Comparison of ENCODE assay signal across 8 cellular contexts in genomic region chr17:28227278-28228108, GRCh38.
DNase-seq lines count a peak whose midpoint lies in the region; ATAC-seq and TF ChIP-seq lines count a peak whose summit lies in the region.

No MANE protein-coding gene starts in this region.

- no peak for TF ChIP-seq CTCF in MCF 10A (IDR thresholded peaks at IDR 0.05; ENCODE audit: unreplicated experiment)

- CTCF ChIA-PET in MCF 10A (lab: Yijun Ruan, JAX) = interaction anchor here (0.5 to 0.7 kb wide), 2 partner anchors 98 to 276 kb away, joined by 3 read pairs; no protein-coding TSS in a partner anchor

- in situ Hi-C loops in KBM-7 (cut with MboI; ENCODE audit: low pct_unique_long_range_greater_than_20kb, low sequenced_read_pairs) = loop anchor here (25.0 kb wide), 1 partner anchor 440 kb away; no protein-coding TSS in a partner anchor

- POLR2A ChIA-PET in MCF 10A (lab: Yijun Ruan, JAX) = interaction anchor here (0.5 to 1.6 kb wide), 4 partner anchors 11 to 120 kb away, joined by 3 to 5 read pairs (median 4); no protein-coding TSS in a partner anchor

- H3K4me1 Mint-ChIP-seq in MCF 10A (ENCODE audit: insufficient read depth, unreplicated experiment) = peaks cover 5% of the 10 kb centered on the region

- no peaks in the 10 kb centered on the region for H3K27me3 Mint-ChIP-seq in MCF 10A (ENCODE audit: insufficient read depth, unreplicated experiment)

- H3K4me3 Mint-ChIP-seq in MCF 10A (ENCODE audit: unreplicated experiment) = peak overlapping the region; percentile 88

- ATAC-seq in HG03520 (IDR thresholded peaks at IDR 0.05; ENCODE audit: unreplicated experiment) = no peak

- intact Hi-C loops in MCF 10A (cut with micrococcal nuclease) = no loop called here

- DNase-seq in activated CD8-positive, alpha-beta memory T cell treated with anti-CD3 and anti-CD28 coated beads, Interleukin-2, amount 50 U/mL, for 48 hours = peak; percentile 65
- no peak for DNase-seq in activated CD8-positive, alpha-beta memory T cell treated with anti-CD3 and anti-CD28 coated beads for 24 hours
- peak; percentile 98 for DNase-seq in NCI-H748 (lab: John Stamatoyannopoulos, UW; ENCODE audit: unreplicated experiment)
- DNase-seq in MCF 10A (ENCODE audit: unreplicated experiment) = peak; percentile 83
- DNase-seq in iris pigment epithelial cell (ENCODE audit: low read depth) = peak; percentile 41
- peak; percentile 52 for DNase-seq in stimulated activated CD4-positive, alpha-beta T cell treated with anti-CD3 and anti-CD28 coated beads, Interleukin-15, amount 100 ng/mL, for 24 hours
- DNase-seq in KBM-7 = no peak

- no peaks in the 10 kb centered on the region for H3K9me3 Mint-ChIP-seq in MCF 10A (ENCODE audit: unreplicated experiment)

- peak overlapping the region; percentile 94 for H3K27ac Mint-ChIP-seq in MCF 10A (ENCODE audit: low read depth, unreplicated experiment)

- H3K36me3 Mint-ChIP-seq in MCF 10A (ENCODE audit: insufficient read depth, unreplicated experiment) = no peaks in the 10 kb centered on the region

- TSS peak; percentile 27 for BruUV-seq in MCF 10A (replicated peaks; lab: Mats Ljungman, UMichigan)

Comparison
In these comparisons a context has a peak if more than half of its experiments do, and no peak if none do; other contexts are left out.
1. DNase-seq: peak in activated CD8-positive, alpha-beta memory T cell treated with anti-CD3 and anti-CD28 coated beads, Interleukin-2, amount 50 U/mL, for 48 hours (single experiment), NCI-H748 (single experiment), MCF 10A (single experiment), iris pigment epithelial cell (single experiment) and stimulated activated CD4-positive, alpha-beta T cell treated with anti-CD3 and anti-CD28 coated beads, Interleukin-15, amount 100 ng/mL, for 24 hours (single experiment); none in activated CD8-positive, alpha-beta memory T cell treated with anti-CD3 and anti-CD28 coated beads for 24 hours (single experiment) and KBM-7 (single experiment).